1 cellular context compared by ENCODE assay signal in the genomic region with DNA sequence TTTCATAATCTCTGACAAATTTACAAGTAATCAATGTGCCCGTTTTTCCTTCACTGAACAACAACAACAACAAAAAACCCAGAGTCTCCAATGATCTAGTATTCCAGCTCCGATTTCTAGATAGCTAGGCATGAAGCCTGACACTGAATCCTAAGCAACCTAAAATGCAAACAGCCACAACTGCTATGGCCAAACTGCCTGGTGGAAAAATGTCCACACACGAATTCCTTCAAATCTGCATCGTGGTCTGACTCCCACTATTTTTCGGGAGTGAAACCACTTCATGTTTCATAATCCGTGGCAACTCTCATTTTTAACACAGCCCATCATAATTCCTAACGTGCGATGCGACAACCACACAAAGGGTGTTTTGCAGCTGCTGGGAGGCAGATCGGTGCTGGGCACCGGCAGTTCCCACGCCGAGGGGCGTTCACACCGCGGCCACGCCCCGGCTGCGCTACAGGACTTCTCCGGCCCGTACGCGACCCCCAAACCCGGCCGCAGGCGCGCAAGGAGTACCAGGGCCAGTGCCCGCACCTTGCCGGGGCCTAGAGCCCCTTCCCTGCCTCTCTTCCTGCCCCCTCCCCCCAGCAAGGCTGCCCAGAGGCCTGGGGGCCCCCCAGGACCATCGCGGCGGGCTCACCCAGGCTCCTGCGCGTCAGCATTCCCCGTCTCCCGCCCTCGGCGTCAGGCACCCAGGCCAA.
TF ChIP-seq lines count a peak whose summit lies in the region.

No MANE protein-coding gene starts in this region.

TF ChIP-seq in K562, 482 proteins besides CTCF, POLR2A, EP300 and RAD21 (continued from another document and continues in another):
- TF ChIP-seq, protein P1, sequence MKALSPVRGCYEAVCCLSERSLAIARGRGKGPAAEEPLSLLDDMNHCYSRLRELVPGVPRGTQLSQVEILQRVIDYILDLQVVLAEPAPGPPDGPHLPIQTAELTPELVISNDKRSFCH (CRISPR knock-in tag; IDR thresholded peaks at IDR 0.05) = no peak
- TF ChIP-seq, protein P1 (tag; IDR thresholded peaks at IDR 0.05) = no peak
- TF ChIP-seq SRSF9 (IDR thresholded peaks at IDR 0.05; ENCODE audit: borderline replicate concordance, low read depth, low read length) (no peak), SIX5 (IDR thresholded peaks at IDR 0.05; ENCODE audit: borderline replicate concordance in 1 of 2, insufficient read depth in 1 of 2, low read depth in 1 of 2, low read length in 2 of 2) (no peak), MEIS2 (IDR thresholded peaks at IDR 0.05; ENCODE audit: partially characterized antibody) (no peak), SLC30A9 (CRISPR knock-in tag; IDR thresholded peaks at IDR 0.05) (no peak), LARP7 (IDR thresholded peaks at IDR 0.05) (no peak), TRIM24 (IDR thresholded peaks at IDR 0.05) (no peak), U2AF2 (optimal IDR thresholded peaks at IDR 0.05; ENCODE audit: low read depth, low read length) (no peak), ZNF175 (CRISPR knock-in tag; IDR thresholded peaks at IDR 0.05; ENCODE audit: low read depth) (no peak), ZNF311 (CRISPR knock-in tag; IDR thresholded peaks at IDR 0.05) (no peak), NR1H2 (CRISPR knock-in tag; IDR thresholded peaks at IDR 0.05) (no peak), ZNF23 (CRISPR knock-in tag; IDR thresholded peaks at IDR 0.05) (no peak), KLF13 (tag; IDR thresholded peaks at IDR 0.05; ENCODE audit: borderline replicate concordance, low read depth) (peak; percentile 46; the same call in 1 of the 2 replicates)
- TF ChIP-seq, protein P2, sequence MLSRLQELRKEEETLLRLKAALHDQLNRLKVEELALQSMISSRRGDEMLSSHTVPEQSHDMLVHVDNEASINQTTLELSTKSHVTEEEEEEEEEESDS (CRISPR knock-in tag; IDR thresholded peaks at IDR 0.05) = no peak
- TF ChIP-seq, protein P3, sequence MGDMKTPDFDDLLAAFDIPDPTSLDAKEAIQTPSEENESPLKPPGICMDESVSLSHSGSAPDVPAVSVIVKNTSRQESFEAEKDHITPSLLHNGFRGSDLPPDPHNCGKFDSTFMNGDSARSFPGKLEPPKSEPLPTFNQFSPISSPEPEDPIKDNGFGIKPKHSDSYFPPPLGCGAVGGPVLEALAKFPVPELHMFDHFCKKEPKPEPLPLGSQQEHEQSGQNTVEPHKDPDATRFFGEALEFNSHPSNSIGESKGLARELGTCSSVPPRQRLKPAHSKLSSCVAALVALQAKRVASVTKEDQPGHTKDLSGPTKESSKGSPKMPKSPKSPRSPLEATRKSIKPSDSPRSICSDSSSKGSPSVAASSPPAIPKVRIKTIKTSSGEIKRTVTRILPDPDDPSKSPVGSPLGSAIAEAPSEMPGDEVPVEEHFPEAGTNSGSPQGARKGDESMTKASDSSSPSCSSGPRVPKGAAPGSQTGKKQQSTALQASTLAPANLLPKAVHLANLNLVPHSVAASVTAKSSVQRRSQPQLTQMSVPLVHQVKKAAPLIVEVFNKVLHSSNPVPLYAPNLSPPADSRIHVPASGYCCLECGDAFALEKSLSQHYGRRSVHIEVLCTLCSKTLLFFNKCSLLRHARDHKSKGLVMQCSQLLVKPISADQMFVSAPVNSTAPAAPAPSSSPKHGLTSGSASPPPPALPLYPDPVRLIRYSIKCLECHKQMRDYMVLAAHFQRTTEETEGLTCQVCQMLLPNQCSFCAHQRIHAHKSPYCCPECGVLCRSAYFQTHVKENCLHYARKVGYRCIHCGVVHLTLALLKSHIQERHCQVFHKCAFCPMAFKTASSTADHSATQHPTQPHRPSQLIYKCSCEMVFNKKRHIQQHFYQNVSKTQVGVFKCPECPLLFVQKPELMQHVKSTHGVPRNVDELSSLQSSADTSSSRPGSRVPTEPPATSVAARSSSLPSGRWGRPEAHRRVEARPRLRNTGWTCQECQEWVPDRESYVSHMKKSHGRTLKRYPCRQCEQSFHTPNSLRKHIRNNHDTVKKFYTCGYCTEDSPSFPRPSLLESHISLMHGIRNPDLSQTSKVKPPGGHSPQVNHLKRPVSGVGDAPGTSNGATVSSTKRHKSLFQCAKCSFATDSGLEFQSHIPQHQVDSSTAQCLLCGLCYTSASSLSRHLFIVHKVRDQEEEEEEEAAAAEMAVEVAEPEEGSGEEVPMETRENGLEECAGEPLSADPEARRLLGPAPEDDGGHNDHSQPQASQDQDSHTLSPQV (IDR thresholded peaks at IDR 0.05) = no peak
- TF ChIP-seq, protein P4, sequence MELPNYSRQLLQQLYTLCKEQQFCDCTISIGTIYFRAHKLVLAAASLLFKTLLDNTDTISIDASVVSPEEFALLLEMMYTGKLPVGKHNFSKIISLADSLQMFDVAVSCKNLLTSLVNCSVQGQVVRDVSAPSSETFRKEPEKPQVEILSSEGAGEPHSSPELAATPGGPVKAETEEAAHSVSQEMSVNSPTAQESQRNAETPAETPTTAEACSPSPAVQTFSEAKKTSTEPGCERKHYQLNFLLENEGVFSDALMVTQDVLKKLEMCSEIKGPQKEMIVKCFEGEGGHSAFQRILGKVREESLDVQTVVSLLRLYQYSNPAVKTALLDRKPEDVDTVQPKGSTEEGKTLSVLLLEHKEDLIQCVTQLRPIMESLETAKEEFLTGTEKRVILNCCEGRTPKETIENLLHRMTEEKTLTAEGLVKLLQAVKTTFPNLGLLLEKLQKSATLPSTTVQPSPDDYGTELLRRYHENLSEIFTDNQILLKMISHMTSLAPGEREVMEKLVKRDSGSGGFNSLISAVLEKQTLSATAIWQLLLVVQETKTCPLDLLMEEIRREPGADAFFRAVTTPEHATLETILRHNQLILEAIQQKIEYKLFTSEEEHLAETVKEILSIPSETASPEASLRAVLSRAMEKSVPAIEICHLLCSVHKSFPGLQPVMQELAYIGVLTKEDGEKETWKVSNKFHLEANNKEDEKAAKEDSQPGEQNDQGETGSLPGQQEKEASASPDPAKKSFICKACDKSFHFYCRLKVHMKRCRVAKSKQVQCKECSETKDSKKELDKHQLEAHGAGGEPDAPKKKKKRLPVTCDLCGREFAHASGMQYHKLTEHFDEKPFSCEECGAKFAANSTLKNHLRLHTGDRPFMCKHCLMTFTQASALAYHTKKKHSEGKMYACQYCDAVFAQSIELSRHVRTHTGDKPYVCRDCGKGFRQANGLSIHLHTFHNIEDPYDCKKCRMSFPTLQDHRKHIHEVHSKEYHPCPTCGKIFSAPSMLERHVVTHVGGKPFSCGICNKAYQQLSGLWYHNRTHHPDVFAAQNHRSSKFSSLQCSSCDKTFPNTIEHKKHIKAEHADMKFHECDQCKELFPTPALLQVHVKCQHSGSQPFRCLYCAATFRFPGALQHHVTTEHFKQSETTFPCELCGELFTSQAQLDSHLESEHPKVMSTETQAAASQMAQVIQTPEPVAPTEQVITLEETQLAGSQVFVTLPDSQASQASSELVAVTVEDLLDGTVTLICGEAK (IDR thresholded peaks at IDR 0.05) = 0 out of 2 replicates have a peak, but pooled peaks have one; percentile 35
- TF ChIP-seq, protein P4 (CRISPR knock-in tag; IDR thresholded peaks at IDR 0.05) = no peak
- TF ChIP-seq, protein P5, sequence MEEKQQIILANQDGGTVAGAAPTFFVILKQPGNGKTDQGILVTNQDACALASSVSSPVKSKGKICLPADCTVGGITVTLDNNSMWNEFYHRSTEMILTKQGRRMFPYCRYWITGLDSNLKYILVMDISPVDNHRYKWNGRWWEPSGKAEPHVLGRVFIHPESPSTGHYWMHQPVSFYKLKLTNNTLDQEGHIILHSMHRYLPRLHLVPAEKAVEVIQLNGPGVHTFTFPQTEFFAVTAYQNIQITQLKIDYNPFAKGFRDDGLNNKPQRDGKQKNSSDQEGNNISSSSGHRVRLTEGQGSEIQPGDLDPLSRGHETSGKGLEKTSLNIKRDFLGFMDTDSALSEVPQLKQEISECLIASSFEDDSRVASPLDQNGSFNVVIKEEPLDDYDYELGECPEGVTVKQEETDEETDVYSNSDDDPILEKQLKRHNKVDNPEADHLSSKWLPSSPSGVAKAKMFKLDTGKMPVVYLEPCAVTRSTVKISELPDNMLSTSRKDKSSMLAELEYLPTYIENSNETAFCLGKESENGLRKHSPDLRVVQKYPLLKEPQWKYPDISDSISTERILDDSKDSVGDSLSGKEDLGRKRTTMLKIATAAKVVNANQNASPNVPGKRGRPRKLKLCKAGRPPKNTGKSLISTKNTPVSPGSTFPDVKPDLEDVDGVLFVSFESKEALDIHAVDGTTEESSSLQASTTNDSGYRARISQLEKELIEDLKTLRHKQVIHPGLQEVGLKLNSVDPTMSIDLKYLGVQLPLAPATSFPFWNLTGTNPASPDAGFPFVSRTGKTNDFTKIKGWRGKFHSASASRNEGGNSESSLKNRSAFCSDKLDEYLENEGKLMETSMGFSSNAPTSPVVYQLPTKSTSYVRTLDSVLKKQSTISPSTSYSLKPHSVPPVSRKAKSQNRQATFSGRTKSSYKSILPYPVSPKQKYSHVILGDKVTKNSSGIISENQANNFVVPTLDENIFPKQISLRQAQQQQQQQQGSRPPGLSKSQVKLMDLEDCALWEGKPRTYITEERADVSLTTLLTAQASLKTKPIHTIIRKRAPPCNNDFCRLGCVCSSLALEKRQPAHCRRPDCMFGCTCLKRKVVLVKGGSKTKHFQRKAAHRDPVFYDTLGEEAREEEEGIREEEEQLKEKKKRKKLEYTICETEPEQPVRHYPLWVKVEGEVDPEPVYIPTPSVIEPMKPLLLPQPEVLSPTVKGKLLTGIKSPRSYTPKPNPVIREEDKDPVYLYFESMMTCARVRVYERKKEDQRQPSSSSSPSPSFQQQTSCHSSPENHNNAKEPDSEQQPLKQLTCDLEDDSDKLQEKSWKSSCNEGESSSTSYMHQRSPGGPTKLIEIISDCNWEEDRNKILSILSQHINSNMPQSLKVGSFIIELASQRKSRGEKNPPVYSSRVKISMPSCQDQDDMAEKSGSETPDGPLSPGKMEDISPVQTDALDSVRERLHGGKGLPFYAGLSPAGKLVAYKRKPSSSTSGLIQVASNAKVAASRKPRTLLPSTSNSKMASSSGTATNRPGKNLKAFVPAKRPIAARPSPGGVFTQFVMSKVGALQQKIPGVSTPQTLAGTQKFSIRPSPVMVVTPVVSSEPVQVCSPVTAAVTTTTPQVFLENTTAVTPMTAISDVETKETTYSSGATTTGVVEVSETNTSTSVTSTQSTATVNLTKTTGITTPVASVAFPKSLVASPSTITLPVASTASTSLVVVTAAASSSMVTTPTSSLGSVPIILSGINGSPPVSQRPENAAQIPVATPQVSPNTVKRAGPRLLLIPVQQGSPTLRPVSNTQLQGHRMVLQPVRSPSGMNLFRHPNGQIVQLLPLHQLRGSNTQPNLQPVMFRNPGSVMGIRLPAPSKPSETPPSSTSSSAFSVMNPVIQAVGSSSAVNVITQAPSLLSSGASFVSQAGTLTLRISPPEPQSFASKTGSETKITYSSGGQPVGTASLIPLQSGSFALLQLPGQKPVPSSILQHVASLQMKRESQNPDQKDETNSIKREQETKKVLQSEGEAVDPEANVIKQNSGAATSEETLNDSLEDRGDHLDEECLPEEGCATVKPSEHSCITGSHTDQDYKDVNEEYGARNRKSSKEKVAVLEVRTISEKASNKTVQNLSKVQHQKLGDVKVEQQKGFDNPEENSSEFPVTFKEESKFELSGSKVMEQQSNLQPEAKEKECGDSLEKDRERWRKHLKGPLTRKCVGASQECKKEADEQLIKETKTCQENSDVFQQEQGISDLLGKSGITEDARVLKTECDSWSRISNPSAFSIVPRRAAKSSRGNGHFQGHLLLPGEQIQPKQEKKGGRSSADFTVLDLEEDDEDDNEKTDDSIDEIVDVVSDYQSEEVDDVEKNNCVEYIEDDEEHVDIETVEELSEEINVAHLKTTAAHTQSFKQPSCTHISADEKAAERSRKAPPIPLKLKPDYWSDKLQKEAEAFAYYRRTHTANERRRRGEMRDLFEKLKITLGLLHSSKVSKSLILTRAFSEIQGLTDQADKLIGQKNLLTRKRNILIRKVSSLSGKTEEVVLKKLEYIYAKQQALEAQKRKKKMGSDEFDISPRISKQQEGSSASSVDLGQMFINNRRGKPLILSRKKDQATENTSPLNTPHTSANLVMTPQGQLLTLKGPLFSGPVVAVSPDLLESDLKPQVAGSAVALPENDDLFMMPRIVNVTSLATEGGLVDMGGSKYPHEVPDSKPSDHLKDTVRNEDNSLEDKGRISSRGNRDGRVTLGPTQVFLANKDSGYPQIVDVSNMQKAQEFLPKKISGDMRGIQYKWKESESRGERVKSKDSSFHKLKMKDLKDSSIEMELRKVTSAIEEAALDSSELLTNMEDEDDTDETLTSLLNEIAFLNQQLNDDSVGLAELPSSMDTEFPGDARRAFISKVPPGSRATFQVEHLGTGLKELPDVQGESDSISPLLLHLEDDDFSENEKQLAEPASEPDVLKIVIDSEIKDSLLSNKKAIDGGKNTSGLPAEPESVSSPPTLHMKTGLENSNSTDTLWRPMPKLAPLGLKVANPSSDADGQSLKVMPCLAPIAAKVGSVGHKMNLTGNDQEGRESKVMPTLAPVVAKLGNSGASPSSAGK (IDR thresholded peaks at IDR 0.05) = no peak
- TF ChIP-seq, protein P6, sequence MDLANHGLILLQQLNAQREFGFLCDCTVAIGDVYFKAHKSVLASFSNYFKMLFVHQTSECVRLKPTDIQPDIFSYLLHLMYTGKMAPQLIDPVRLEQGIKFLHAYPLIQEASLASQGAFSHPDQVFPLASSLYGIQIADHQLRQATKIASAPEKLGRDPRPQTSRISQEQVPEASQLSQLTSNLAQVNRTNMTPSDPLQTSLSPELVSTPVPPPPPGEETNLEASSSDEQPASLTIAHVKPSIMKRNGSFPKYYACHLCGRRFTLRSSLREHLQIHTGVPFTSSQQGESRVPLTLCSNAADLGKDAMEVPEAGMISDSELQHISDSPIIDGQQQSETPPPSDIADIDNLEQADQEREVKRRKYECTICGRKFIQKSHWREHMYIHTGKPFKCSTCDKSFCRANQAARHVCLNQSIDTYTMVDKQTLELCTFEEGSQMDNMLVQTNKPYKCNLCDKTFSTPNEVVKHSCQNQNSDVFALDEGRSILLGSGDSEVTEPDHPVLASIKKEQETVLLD (IDR thresholded peaks at IDR 0.05) = 0 out of 2 replicates have a peak, but pooled peaks have one; percentile 38
